ENCODE assay signal across 8 cellular contexts in genomic region chr2:105287692-105288091, GRCh38. TPM values are rescaled to one million over a fixed set of nuclear protein-coding genes. Genes with fewer than 3 reads are reported as not detected.
DNase-seq lines count a peak whose midpoint lies in the region; ATAC-seq, FAIRE-seq and TF ChIP-seq lines count a peak whose summit lies in the region.

No MANE protein-coding gene starts in this region.

- H3K36me3 ChIP-seq in BE2C = peaks cover 4% of the 10 kb centered on the region; the same call in 1 of the 2 replicates
- peaks cover 78% of the 10 kb centered on the region for H3K36me3 ChIP-seq in K562 (ENCODE audit: control insufficient read depth, insufficient read depth, low read length)

- FAIRE-seq in K562 (lab: Jason Lieb, UNC) = peak; percentile 87

- no peaks in the 10 kb centered on the region for H3K79me2 ChIP-seq in K562 (ENCODE audit: control insufficient read depth, insufficient read depth, low read length)

- no peak overlapping the region for H3K9ac ChIP-seq in K562 (ENCODE audit: insufficient read depth in 1 of 2, low read depth in 2 of 2, low read length in 2 of 2)

- TF ChIP-seq RAD21 in K562 (CRISPR knock-in tag; conservative IDR thresholded peaks at IDR 0.05 in 1 of 2, IDR thresholded peaks at IDR 0.05 in 1 of 2) = peak; percentile 35 to 51

- no peaks in the 10 kb centered on the region for H3K9me3 ChIP-seq in BE2C
- H3K9me3 ChIP-seq in K562 (replicated peaks; ENCODE audit: control insufficient read depth, insufficient read depth, low read depth, low read length) = no peaks in the 10 kb centered on the region

- peak; percentile 92 for ATAC-seq in K562
- ATAC-seq in HG03442 (IDR thresholded peaks at IDR 0.05; ENCODE audit: unreplicated experiment) = no peak
- ATAC-seq in HG03520 (IDR thresholded peaks at IDR 0.05; ENCODE audit: unreplicated experiment) = no peak

- H3K27me3 ChIP-seq in BE2C (no peaks in the 10 kb centered on the region), K562 (ENCODE audit: control insufficient read depth in 2 of 2, insufficient read depth in 2 of 2, low read length in 2 of 2) (no peaks in the 10 kb centered on the region)

- DNase-seq in BE2C (peak; percentile 23), GM19238 (ENCODE audit: insufficient read length, low spot score) (peak; percentile 20), NOMO-1 treated with DMSO at 0.1 percent for 48 hours (lab: John Stamatoyannopoulos, UW; ENCODE audit: unreplicated experiment) (peak; percentile 26), K562 (ENCODE audit: extremely low read depth in 1 of 4, low spot score in 3 of 4) (peak; percentile 43 to 72 (median 52)), medulla oblongata (ENCODE audit: extremely low spot score) (peak; percentile 10), anterior cingulate cortex (lab: John Stamatoyannopoulos, UW) (no peak)

- no TSS peak for BruUV-seq in K562 (replicated peaks; lab: Mats Ljungman, UMichigan)

- TF ChIP-seq POLR2A in K562 (conservative IDR thresholded peaks at IDR 0.05) = no peak

- intact Hi-C loops in K562 (cut with micrococcal nuclease) = no loop called here

- CTCF ChIA-PET in K562 (lab: Yijun Ruan, JAX; ENCODE audit: low intra/inter-chr PET ratio) = interaction anchor here (0.9 kb wide), 1 partner anchor 233 kb away, joined by 3 read pairs; no protein-coding TSS in a partner anchor

- H3K9me1 ChIP-seq in K562 (ENCODE audit: control insufficient read depth, insufficient read depth, low read length) = peaks cover 3% of the 10 kb centered on the region

- no peak overlapping the region for H3K4me2 ChIP-seq in K562 (ENCODE audit: insufficient read depth, low read length)

- peaks cover 3% of the 10 kb centered on the region; the same call in 1 of the 2 replicates for H4K20me1 ChIP-seq in K562 (replicated peaks; ENCODE audit: control insufficient read depth, insufficient read depth, low read length)

- no peak overlapping the region for H3K27ac ChIP-seq in K562 (ENCODE audit: extremely low read depth, low read depth, low read length)

- in situ Hi-C loops in K562 (cut with MboI) = no loop called here

- POLR2A ChIA-PET in K562 (lab: Yijun Ruan, JAX) = no interaction called here

- H3K4me3 ChIP-seq in BE2C (ENCODE audit: low read depth, low read length) = no peak overlapping the region
- H3K4me3 ChIP-seq in K562 = no peak overlapping the region

- TF ChIP-seq EP300 in K562 (IDR thresholded peaks at IDR 0.05; ENCODE audit: low read length) = no peak

- TF ChIP-seq CTCF in BE2C (IDR thresholded peaks at IDR 0.05; ENCODE audit: low read depth, low read length) (peak; percentile 47), K562 (IDR thresholded peaks at IDR 0.05 in 2 of 3, conservative IDR thresholded peaks at IDR 0.05 in 1 of 3; ENCODE audit: insufficient read depth in 2 of 3, low read depth in 1 of 3, low read length in 3 of 3) (peak; percentile 64 to 77 (median 74))

- H2AFZ ChIP-seq in K562 (ENCODE audit: low read depth, low read length) = no peak overlapping the region

- H3K4me1 ChIP-seq in BE2C = no peaks in the 10 kb centered on the region
- 0 out of 5 replicates have a peak, but pooled peaks cover 0 to 3% of the 10 kb centered on the region in 2 experiments for H3K4me1 ChIP-seq in K562 (replicated peaks in 1 of 2; ENCODE audit: control insufficient read depth in 2 of 2, insufficient read depth in 2 of 2, low read length in 2 of 2)

- 21% methylated on average over 5 of the region's 5 CpGs for WGBS in K562 (ENCODE audit: insufficient coverage, low coverage, missing lambda C conversion rate)

TF ChIP-seq in K562, 482 proteins besides CTCF, POLR2A, EP300 and RAD21 (continues in another document):
- TF ChIP-seq MAX (CRISPR knock-in tag; IDR thresholded peaks at IDR 0.05) (peak; percentile 19; the same call in 1 of the 2 replicates), L3MBTL2 (IDR thresholded peaks at IDR 0.05) (peak; percentile 42; the same call in 1 of the 2 replicates), MED1 (CRISPR knock-in tag; IDR thresholded peaks at IDR 0.05; ENCODE audit: borderline replicate concordance) (no peak), HCFC1 (IDR thresholded peaks at IDR 0.05; ENCODE audit: low read depth, low read length) (0 out of 2 replicates have a peak, but pooled peaks have one; percentile 23), ZNF589 (CRISPR knock-in tag; IDR thresholded peaks at IDR 0.05; ENCODE audit: low read depth) (no peak), PHF20 (IDR thresholded peaks at IDR 0.05; ENCODE audit: partially characterized antibody) (peak; percentile 85), EGR1 (conservative IDR thresholded peaks at IDR 0.05) (no peak), KLF16 (IDR thresholded peaks at IDR 0.05) (no peak), SUPT5H (IDR thresholded peaks at IDR 0.05) (no peak), MCM3 (IDR thresholded peaks at IDR 0.05) (no peak), SRSF7 (optimal IDR thresholded peaks at IDR 0.05; ENCODE audit: low read depth, low read length) (no peak)

RNA-seq across cellular contexts. Expression of gene TGFBRAP1, which starts 41.8 kb away (rescaled TPM):
- polyA plus RNA-seq in BE2C (2012; ENCODE audit: insufficient read depth, insufficient read length, low read depth) = 20.4 TPM
- 12.6 and 19.3 TPM in 2 replicates for total RNA-seq in K562 (2011; cell fraction: chromatin; rRNA removed; ENCODE audit: low replicate concordance)
- 11.0 and 11.4 TPM in 2 replicates for total RNA-seq in K562 (2011; cell fraction: nucleolus; rRNA removed)
- total RNA-seq in K562 (2011; cell fraction: nucleoplasm; rRNA removed) = 9.5 and 11.0 TPM in 2 replicates
- total RNA-seq in K562 (2014; rRNA removed) = 12.2 and 14.8 TPM in 2 replicates
- 10.1 and 11.0 TPM in 2 replicates for total RNA-seq in K562 (2014; rRNA removed; fragmentation: Illumina TruSeq; extraction: Trizol)
- total RNA-seq in K562 (2015; rRNA removed; fragmentation: Illumina TruSeq; extraction: Trizol) = 12.8 and 13.0 TPM in 2 replicates
- 18.0 and 19.6 TPM in 2 replicates for total RNA-seq in K562 (2021)
- polyA plus RNA-seq in K562 (2011; rRNA removed) = 8.9 TPM in 2 replicates
- polyA plus RNA-seq in K562 (2011; cell fraction: cytosol; rRNA removed) = 9.1 and 10.5 TPM in 2 replicates
- polyA plus RNA-seq in K562 (2011; cell fraction: nucleus; rRNA removed) = 14.7 and 21.4 TPM in 2 replicates
- 11.4 and 13.0 TPM in 2 replicates for polyA plus RNA-seq in K562 (2012)
- polyA plus RNA-seq in K562 (2014; fragmentation: Illumina TruSeq; extraction: Trizol) = 15.5 and 16.0 TPM in 2 replicates
- 1 to 10 TPM; 3.7 to 4.3 TPM for polyA plus RNA-seq in K562 (2014; fragmentation: Nextera tagmentation; extraction: Ambion mirVana)
- polyA plus RNA-seq in K562 (2014; rRNA removed) = 10.5 and 13.8 TPM in 2 replicates
- 9.3 and 11.3 TPM in 2 replicates for polyA minus RNA-seq in K562 (2011; rRNA and poly(A)+ RNA removed)
- 9.6 and 10.6 TPM in 2 replicates for polyA minus RNA-seq in K562 (2011; cell fraction: cytosol; rRNA and poly(A)+ RNA removed)
- 8.6 and 9.9 TPM in 2 replicates for polyA minus RNA-seq in K562 (2011; cell fraction: nucleus; rRNA and poly(A)+ RNA removed)

RNA-seq across cellular contexts. Expression of gene GPR45, which starts 46.1 kb away (rescaled TPM):
- not detected for polyA plus RNA-seq in BE2C (2012; ENCODE audit: insufficient read depth, insufficient read length, low read depth)
- not detected in 2 replicates for total RNA-seq in K562 (2011; cell fraction: chromatin; rRNA removed; ENCODE audit: low replicate concordance)
- total RNA-seq in K562 (2011; cell fraction: nucleolus; rRNA removed) = not detected in 2 replicates
- total RNA-seq in K562 (2011; cell fraction: nucleoplasm; rRNA removed) = not detected in 2 replicates
- total RNA-seq in K562 (2014; rRNA removed) (not detected in 2 replicates), K562 (2014; rRNA removed; fragmentation: Illumina TruSeq; extraction: Trizol) (not detected in 2 replicates), K562 (2015; rRNA removed; fragmentation: Illumina TruSeq; extraction: Trizol) (not detected in 2 replicates), K562 (2021) (not detected in 2 replicates)
- polyA plus RNA-seq in K562 (2011; rRNA removed) (not detected in 2 replicates), K562 (2014; fragmentation: Illumina TruSeq; extraction: Trizol) (not detected in 2 replicates), K562 (2014; fragmentation: Nextera tagmentation; extraction: Ambion mirVana) (not detected), K562 (2014; rRNA removed) (not detected in 2 replicates)
- polyA plus RNA-seq in K562 (2011; cell fraction: cytosol; rRNA removed) = 0.04 TPM in 1 of 2 replicates, not detected in the other
- 0.10 TPM in 1 of 2 replicates, not detected in the other for polyA plus RNA-seq in K562 (2011; cell fraction: nucleus; rRNA removed)
- not detected in 2 replicates for polyA plus RNA-seq in K562 (2012)
- not detected in 2 replicates for polyA minus RNA-seq in K562 (2011; rRNA and poly(A)+ RNA removed)
- not detected in 2 replicates for polyA minus RNA-seq in K562 (2011; cell fraction: cytosol; rRNA and poly(A)+ RNA removed)
- 0.13 TPM in 1 of 2 replicates, not detected in the other for polyA minus RNA-seq in K562 (2011; cell fraction: nucleus; rRNA and poly(A)+ RNA removed)

RNA-seq across cellular contexts. Expression of gene C2orf49, which starts 49.6 kb away (rescaled TPM):
- 13.3 TPM for polyA plus RNA-seq in BE2C (2012; ENCODE audit: insufficient read depth, insufficient read length, low read depth)
- 10.0 and 22.3 TPM in 2 replicates for total RNA-seq in K562 (2011; cell fraction: chromatin; rRNA removed; ENCODE audit: low replicate concordance)
- total RNA-seq in K562 (2011; cell fraction: nucleolus; rRNA removed) = 7.4 and 7.7 TPM in 2 replicates
- total RNA-seq in K562 (2011; cell fraction: nucleoplasm; rRNA removed) = 15.1 and 30.0 TPM in 2 replicates
- total RNA-seq in K562 (2014; rRNA removed) (16.2 and 22.8 TPM in 2 replicates), K562 (2014; rRNA removed; fragmentation: Illumina TruSeq; extraction: Trizol) (26.2 and 27.8 TPM in 2 replicates), K562 (2015; rRNA removed; fragmentation: Illumina TruSeq; extraction: Trizol) (22.6 and 25.6 TPM in 2 replicates), K562 (2021) (17.9 and 18.2 TPM in 2 replicates)
- polyA plus RNA-seq in K562 (2011; rRNA removed) (27.6 and 32.7 TPM in 2 replicates), K562 (2014; fragmentation: Illumina TruSeq; extraction: Trizol) (33.0 and 38.2 TPM in 2 replicates), K562 (2014; fragmentation: Nextera tagmentation; extraction: Ambion mirVana) (10 to 100 TPM; 20.4 to 24.2 TPM), K562 (2014; rRNA removed) (24.0 and 28.9 TPM in 2 replicates)
- 4.5 and 13.5 TPM in 2 replicates for polyA plus RNA-seq in K562 (2011; cell fraction: cytosol; rRNA removed)
- 12.1 and 18.5 TPM in 2 replicates for polyA plus RNA-seq in K562 (2011; cell fraction: nucleus; rRNA removed)
- polyA plus RNA-seq in K562 (2012) = 18.0 and 22.4 TPM in 2 replicates
- 16.1 and 16.6 TPM in 2 replicates for polyA minus RNA-seq in K562 (2011; rRNA and poly(A)+ RNA removed)
- polyA minus RNA-seq in K562 (2011; cell fraction: cytosol; rRNA and poly(A)+ RNA removed) = 7.7 and 8.6 TPM in 2 replicates
- 8.3 and 13.3 TPM in 2 replicates for polyA minus RNA-seq in K562 (2011; cell fraction: nucleus; rRNA and poly(A)+ RNA removed)

Comparison
In these comparisons a context has a peak if more than half of its experiments do, and no peak if none do; other contexts are left out.
1. DNase-seq: peak in BE2C (single experiment), GM19238 (single experiment), NOMO-1 treated with DMSO at 0.1 percent for 48 hours (single experiment), K562 (4 of 4) and medulla oblongata (single experiment); none in anterior cingulate cortex (0 of 58).